In the genomic region with DNA sequence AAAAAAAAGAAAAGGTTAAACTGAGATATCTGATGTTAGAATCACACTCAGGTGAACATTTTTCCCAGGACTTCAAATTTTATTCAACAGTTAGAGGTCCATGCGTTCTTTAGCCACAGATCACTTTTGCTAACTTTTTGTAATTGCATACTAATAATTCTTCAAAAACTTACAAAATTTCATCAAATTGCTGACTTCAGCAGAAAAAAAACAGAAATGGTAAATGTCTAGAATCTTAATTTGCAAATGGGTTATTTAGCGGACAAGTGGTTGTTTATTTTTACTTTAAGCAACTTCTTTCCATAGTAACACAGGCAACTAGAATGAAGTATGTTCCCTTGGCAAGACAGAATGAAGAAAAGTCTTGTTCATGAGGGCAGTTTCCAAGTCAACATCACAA, we compare ENCODE assay signal across 19 cellular contexts.
DNase-seq lines count a peak whose midpoint lies in the region; ATAC-seq, FAIRE-seq and TF ChIP-seq lines count a peak whose summit lies in the region.
"Had no signal": no experiment of that assay in that cellular context is flagged by ENCODE, and none has a peak within 500 bp of the region (broad histone marks: within the 10 kb centered on the region; RNA-seq: fewer than 3 reads in every experiment).

No MANE protein-coding gene starts in this region.

- H2AK5ac ChIP-seq in IMR-90 (ENCODE audit: low read depth, low read length): no peak overlapping the region
- no peak overlapping the region for H2AK5ac ChIP-seq in H1 (ENCODE audit: low read depth, low read length)

- no peak for DNase-seq in IMR-90
- DNase-seq in amniotic epithelial cell (ENCODE audit: low read depth): peak; percentile 1
- no peak for DNase-seq in H1 (ENCODE audit: low read depth in 1 of 2, low spot score in 2 of 2)
- peak; percentile 12 for DNase-seq in midbrain (lab: John Stamatoyannopoulos, UW)
- DNase-seq in thyroid gland: no peak
- DNase-seq: CD4-positive, CD25-positive, alpha-beta regulatory T cell; CD8-positive, alpha-beta T cell; DMS153; DND-41; GOT3; H7 had no signal

- H4K91ac ChIP-seq in IMR-90 (ENCODE audit: insufficient read depth, low read depth, low read length) (no peak overlapping the region), H1 (replicated peaks; ENCODE audit: insufficient read length, low read length) (no peak overlapping the region)

- H3K36me3 ChIP-seq in IMR-90 (ENCODE audit: control insufficient read depth, insufficient read depth, low read length): no peaks in the 10 kb centered on the region
- no peaks in the 10 kb centered on the region for H3K36me3 ChIP-seq in H1 (ENCODE audit: control insufficient read depth in 2 of 4, insufficient read depth in 4 of 4, low read length in 3 of 4)
- H3K36me3 ChIP-seq in thyroid gland: no peaks in the 10 kb centered on the region
- H3K36me3 ChIP-seq: BLaER1 had no signal

- H3K4me3 ChIP-seq in IMR-90 (ENCODE audit: insufficient read depth, low read depth, low read length) (no peak overlapping the region), H1 (ENCODE audit: extremely low read depth in 1 of 4, insufficient read depth in 2 of 4, low read depth in 3 of 4, low read length in 4 of 4) (no peak overlapping the region), thyroid gland (replicated peaks in 1 of 3) (no peak overlapping the region)
- H3K4me3 ChIP-seq: BLaER1 had no signal

- no peaks in the 10 kb centered on the region; the same call in 1 of the 2 replicates for H3K9me1 ChIP-seq in IMR-90 (ENCODE audit: insufficient read depth, low read length)

- H2BK15ac ChIP-seq in IMR-90 (ENCODE audit: low read depth, low read length): no peak overlapping the region
- no peak overlapping the region for H2BK15ac ChIP-seq in H1 (ENCODE audit: low read length)

- H2BK120ac ChIP-seq in IMR-90 (ENCODE audit: low read depth, low read length) (no peak overlapping the region), H1 (replicated peaks; ENCODE audit: low read depth, low read length) (no peak overlapping the region)

- H3K18ac ChIP-seq in IMR-90 (ENCODE audit: low read depth, low read length) (no peak overlapping the region), H1 (ENCODE audit: extremely low read depth, low read length) (no peak overlapping the region)

- H3K4me1 ChIP-seq in IMR-90 (ENCODE audit: control insufficient read depth, insufficient read depth, low read length) (no peaks in the 10 kb centered on the region), H1 (replicated peaks in 1 of 4; ENCODE audit: control insufficient read depth in 3 of 4, insufficient read depth in 4 of 4, low read length in 3 of 4) (peaks cover 0 to 4% (median 0%) of the 10 kb centered on the region in 4 experiments; a peak in 3 of 7 replicates), thyroid gland (no peaks in the 10 kb centered on the region)
- H3K4me1 ChIP-seq: BLaER1, Caco-2 had no signal

- no peak for FAIRE-seq in H1 (lab: Jason Lieb, UNC)
- FAIRE-seq: G401.6, GM12892 had no signal

- no peak overlapping the region for H4K8ac ChIP-seq in IMR-90 (ENCODE audit: low read depth in 2 of 2, low read length in 2 of 2)
- H4K8ac ChIP-seq in H1 (ENCODE audit: extremely low read depth, insufficient read depth, low read length): no peak overlapping the region

- H3K9ac ChIP-seq in IMR-90 (ENCODE audit: low read depth, low read length): no peak overlapping the region
- H3K9ac ChIP-seq in H1 (replicated peaks in 1 of 4; ENCODE audit: extremely low read depth in 1 of 4, low read depth in 3 of 4, low read length in 3 of 4): no peak overlapping the region
- H3K9ac ChIP-seq: BLaER1 had no signal

- intact Hi-C loops in IMR-90 (cut with micrococcal nuclease) (no loop called here), thyroid gland (cut with DNase I) (no loop called here)

- TF ChIP-seq CTCF in IMR-90 (conservative IDR thresholded peaks at IDR 0.05; ENCODE audit: low read depth, low read length) (no peak), H1 (IDR thresholded peaks at IDR 0.05; ENCODE audit: control extremely low read depth in 1 of 3, insufficient read depth in 1 of 3, low read depth in 1 of 3, low read length in 3 of 3) (no peak), thyroid gland (IDR thresholded peaks at IDR 0.05) (no peak)

- H3K23ac ChIP-seq in IMR-90 (ENCODE audit: low read depth, low read length): no peak overlapping the region
- H3K23ac ChIP-seq in H1 (ENCODE audit: insufficient read length): no peak overlapping the region

- H2AFZ ChIP-seq in IMR-90 (replicated peaks; ENCODE audit: low read length, poor library complexity) (no peak overlapping the region), H1 (ENCODE audit: low read length) (no peak overlapping the region)

- H3K56ac ChIP-seq in IMR-90 (ENCODE audit: extremely low read depth, insufficient read depth, low read length): no peak overlapping the region
- H3K56ac ChIP-seq in H1 (replicated peaks; ENCODE audit: insufficient read length, low read depth, low read length): no peak overlapping the region

- H2BK5ac ChIP-seq in IMR-90 (ENCODE audit: low read depth, low read length, poor library complexity, severe bottlenecking): no peak overlapping the region
- no peak overlapping the region for H2BK5ac ChIP-seq in H1 (ENCODE audit: low read depth, low read length)

- dilution Hi-C loops in IMR-90 (cut with HindIII; ENCODE audit: low sequenced_read_pairs, unreplicated experiment): no loop called here

- H4K5ac ChIP-seq in IMR-90 (ENCODE audit: low read depth, low read length): no peak overlapping the region
- no peak overlapping the region for H4K5ac ChIP-seq in H1 (ENCODE audit: insufficient read length, low read depth, low read length)

- POLR2A ChIA-PET in IMR-90 (lab: Charles Lee; ENCODE audit: unreplicated experiment): no interaction called here
- POLR2A ChIA-PET in H1 (lab: Charles Lee; ENCODE audit: partially characterized antibody): no interaction called here

- TF ChIP-seq EP300 in H1 (IDR thresholded peaks at IDR 0.05; ENCODE audit: borderline replicate concordance in 1 of 2, low read depth in 2 of 2, low read length in 2 of 2): no peak

- no TSS peak for BruUV-seq in IMR-90 (replicated peaks; lab: Mats Ljungman, UMichigan)

- H3K27ac ChIP-seq in IMR-90 (ENCODE audit: insufficient read depth, low read length): no peak overlapping the region
- no peak overlapping the region for H3K27ac ChIP-seq in H1 (ENCODE audit: low read depth, low read length)
- H3K27ac ChIP-seq in thyroid gland: no peak overlapping the region
- H3K27ac ChIP-seq: BLaER1, C4-2B had no signal

- H3K79me2 ChIP-seq in H1 (ENCODE audit: control insufficient read depth in 1 of 2, insufficient read depth in 2 of 2, low read length in 2 of 2): no peaks in the 10 kb centered on the region

- no peak for TF ChIP-seq RAD21 in IMR-90 (IDR thresholded peaks at IDR 0.05; ENCODE audit: low read length)
- no peak for TF ChIP-seq RAD21 in H1 (IDR thresholded peaks at IDR 0.05 in 1 of 2, conservative IDR thresholded peaks at IDR 0.05 in 1 of 2; ENCODE audit: low read depth in 2 of 2, low read length in 2 of 2)

- ATAC-seq in IMR-90 (ENCODE audit: low read depth): no peak
- ATAC-seq in HG03135 (IDR thresholded peaks at IDR 0.05; ENCODE audit: unreplicated experiment): no peak
- ATAC-seq in HG03025 (IDR thresholded peaks at IDR 0.05; ENCODE audit: low FRiP score, unreplicated experiment): no peak
- ATAC-seq: CD8-positive, alpha-beta T cell; HCT116 had no signal

- no peak overlapping the region for H2AK9ac ChIP-seq in IMR-90 (replicated peaks; ENCODE audit: low read depth, low read length, poor library complexity)

- H3K14ac ChIP-seq in IMR-90 (replicated peaks; ENCODE audit: low read depth, low read length): no peak overlapping the region
- H3K14ac ChIP-seq in H1 (ENCODE audit: insufficient read length): no peak overlapping the region

- H3K4ac ChIP-seq in IMR-90 (ENCODE audit: low read depth, low read length): no peak overlapping the region
- H3K4ac ChIP-seq in H1 (replicated peaks; ENCODE audit: insufficient read length, low read depth, low read length): no peak overlapping the region

- in situ Hi-C loops in IMR-90 (cut with MboI; ENCODE audit: low sequenced_read_pairs): no loop called here

- no CpG with 5 or more reads among the region's 2 CpGs for WGBS in IMR-90 (ENCODE audit: extremely low coverage in 2 of 2, insufficient read length in 1 of 2), 2 experiments
- 88% methylated on average over 2 of the region's 2 CpGs; no CpG with 5 or more reads in 1 of the 2 experiments for WGBS in H1 (ENCODE audit: extremely low coverage in 1 of 2, insufficient coverage in 1 of 2, insufficient read length in 1 of 2, insufficient replicate concordance in 2 of 2, low coverage in 1 of 2, low lambda C conversion rate in 2 of 2, missing lambda C conversion rate in 1 of 2), 2 experiments
- WGBS in thyroid gland, 2 donors: 90 to 92% methylated on average over 2 of the region's 2 CpGs

- H3K27me3 ChIP-seq in IMR-90 (ENCODE audit: control insufficient read depth, insufficient read depth, low read length) (no peaks in the 10 kb centered on the region), H1 (replicated peaks in 1 of 4; ENCODE audit: control insufficient read depth in 3 of 4, extremely low read depth in 1 of 4, insufficient read depth in 3 of 4, low read length in 3 of 4) (peaks cover 12 to 27% (median 18%) of the 10 kb centered on the region in 4 experiments), thyroid gland (no peaks in the 10 kb centered on the region)
- H3K27me3 ChIP-seq: BLaER1 had no signal

- H4K20me1 ChIP-seq in IMR-90 (ENCODE audit: insufficient read depth, low read length) (no peaks in the 10 kb centered on the region), H1 (replicated peaks in 1 of 2; ENCODE audit: control insufficient read depth in 1 of 2, insufficient read depth in 2 of 2, low read length in 2 of 2) (no peaks in the 10 kb centered on the region)
- H4K20me1 ChIP-seq: BLaER1 had no signal

- H3K4me2 ChIP-seq in IMR-90 (ENCODE audit: low read depth, low read length) (no peak overlapping the region), H1 (ENCODE audit: insufficient read depth in 1 of 2, low read depth in 2 of 2, low read length in 2 of 2) (no peak overlapping the region)
- H3K4me2 ChIP-seq: BLaER1 had no signal

- H2BK20ac ChIP-seq in IMR-90 (ENCODE audit: low read depth, low read length): no peak overlapping the region
- H2BK20ac ChIP-seq in H1 (ENCODE audit: low read length): no peak overlapping the region

- no peaks in the 10 kb centered on the region for H3K23me2 ChIP-seq in H1 (ENCODE audit: low read depth, low read length)

- CTCF ChIA-PET in IMR-90 (lab: Yijun Ruan, JAX) (no interaction called here), H1 (lab: Charles Lee; ENCODE audit: partially characterized antibody) (no interaction called here)

- no peak overlapping the region for H2BK12ac ChIP-seq in H1 (ENCODE audit: low read depth, low read length)

- H3K79me1 ChIP-seq in IMR-90 (ENCODE audit: low read depth in 1 of 2, low read length in 2 of 2) (no peaks in the 10 kb centered on the region; a peak in 1 of 4 replicates), H1 (ENCODE audit: low read depth, low read length) (no peaks in the 10 kb centered on the region; the same call in 1 of the 2 replicates)

- no peaks in the 10 kb centered on the region for H3K9me3 ChIP-seq in IMR-90 (ENCODE audit: control insufficient read depth, insufficient read depth, low read length)
- no peaks in the 10 kb centered on the region for H3K9me3 ChIP-seq in H1 (ENCODE audit: insufficient read depth in 2 of 2, low read depth in 1 of 2, low read length in 1 of 2)
- H3K9me3 ChIP-seq in thyroid gland: no peaks in the 10 kb centered on the region
- H3K9me3 ChIP-seq: BLaER1, Caco-2 had no signal

- no peak for TF ChIP-seq POLR2A in IMR-90 (IDR thresholded peaks at IDR 0.05; ENCODE audit: low read depth, low read length)
- no peak for TF ChIP-seq POLR2A in H1 (IDR thresholded peaks at IDR 0.05; ENCODE audit: control extremely low read depth in 1 of 2, low read depth in 2 of 2, low read length in 2 of 2)
- TF ChIP-seq POLR2A in thyroid gland (IDR thresholded peaks at IDR 0.05): no peak

Comparison
In these comparisons a context has a peak if more than half of its experiments do, and no peak if none do; other contexts are left out.
1. DNase-seq: peak in amniotic epithelial cell (single experiment) and midbrain (single experiment); none in IMR-90 (single experiment), H1 (0 of 2) and thyroid gland (0 of 2).